In the genomic region with DNA sequence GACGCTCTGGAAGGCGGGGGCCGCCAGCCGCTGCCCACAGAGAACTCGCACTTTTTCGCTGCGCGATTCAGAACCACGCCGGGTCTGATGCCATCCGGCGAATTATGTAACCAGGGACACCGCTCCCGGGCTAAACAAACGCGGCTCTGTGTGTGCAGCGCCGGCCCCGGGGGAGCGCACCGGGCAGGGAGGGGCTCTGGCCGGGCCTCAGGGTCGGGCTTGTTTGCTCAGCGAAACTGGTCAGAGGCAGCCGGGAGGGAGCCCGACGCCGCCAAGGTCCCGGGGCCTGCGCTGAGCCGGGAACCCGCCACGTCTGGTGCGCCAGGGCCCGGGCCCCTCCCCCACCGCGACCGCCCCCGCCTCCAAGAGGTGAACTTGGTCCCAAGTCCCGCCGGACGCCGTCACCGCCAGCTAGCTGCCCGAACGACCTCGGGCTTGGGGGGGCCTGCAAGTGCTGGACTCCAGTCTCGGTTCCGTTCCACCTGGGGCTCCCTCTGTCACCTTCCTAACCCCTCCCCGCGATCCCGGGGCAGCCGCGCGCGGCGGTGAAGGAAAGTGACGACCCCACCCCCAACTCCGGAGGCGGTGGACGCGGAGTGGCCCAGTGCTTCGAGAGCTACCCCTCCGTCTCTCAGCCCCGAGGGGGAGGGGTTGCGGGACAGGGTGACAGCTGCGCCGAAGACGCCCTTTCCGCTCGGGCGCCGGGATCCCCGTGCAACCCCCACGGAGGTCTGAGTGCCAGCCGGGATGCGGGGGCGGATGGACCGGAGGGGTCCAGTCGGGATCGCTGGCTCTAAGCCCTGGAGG, we compare ENCODE assay signal across 8 cellular contexts. TPM values are rescaled to one million over a fixed set of nuclear protein-coding genes. Genes with fewer than 3 reads are reported as not detected.
A peak's percentile ranks its signal among the peaks of the same experiment; 100 is the strongest.
DNase-seq lines count a peak whose midpoint lies in the region; ATAC-seq and TF ChIP-seq lines count a peak whose summit lies in the region.

No MANE protein-coding gene starts in this region.

- H3K4me1 ChIP-seq in Karpas-422 (ENCODE audit: low read length), result peaks cover 35% of the 10 kb centered on the region

- peak overlapping the region; percentile 82 for H3K27ac Mint-ChIP-seq in activated CD4-positive, alpha-beta T cell treated with anti-CD3 and anti-CD28 coated beads for 36 hours

- H3K36me3 ChIP-seq in Karpas-422 (ENCODE audit: insufficient read depth, low read length), result no peaks in the 10 kb centered on the region

- H3K4me1 Mint-ChIP-seq in activated CD4-positive, alpha-beta T cell treated with anti-CD3 and anti-CD28 coated beads for 36 hours, result peaks cover 45% of the 10 kb centered on the region

- no peaks in the 10 kb centered on the region for H3K27me3 ChIP-seq in Karpas-422 (ENCODE audit: low read length)

- no peaks in the 10 kb centered on the region for H3K9me3 Mint-ChIP-seq in activated CD4-positive, alpha-beta T cell treated with anti-CD3 and anti-CD28 coated beads for 36 hours (ENCODE audit: low read depth)

- H3K27ac ChIP-seq in Karpas-422 (ENCODE audit: low read length), result no peak overlapping the region

- H3K27me3 Mint-ChIP-seq in activated CD4-positive, alpha-beta T cell treated with anti-CD3 and anti-CD28 coated beads for 36 hours, result no peaks in the 10 kb centered on the region

- H3K9me2 ChIP-seq in Karpas-422 (replicated peaks; ENCODE audit: insufficient read depth, low read length), result no peaks in the 10 kb centered on the region

- H4K20me1 ChIP-seq in Karpas-422 (ENCODE audit: insufficient read depth, low read depth, low read length), result peaks cover 21% of the 10 kb centered on the region; the same call in 1 of the 2 replicates

- POLR2A ChIA-PET in activated CD4-positive, alpha-beta T cell treated with anti-CD3 and anti-CD28 coated beads for 36 hours (lab: Charles Lee), result interaction anchor here (0.8 to 1.8 kb wide), 3 partner anchors 9 to 53 kb away, joined by 3 to 7 read pairs (median 4); no protein-coding TSS in a partner anchor

- ATAC-seq in GM21737 (IDR thresholded peaks at IDR 0.05; ENCODE audit: unreplicated experiment), result peak; percentile 35
- ATAC-seq in activated CD4-positive, alpha-beta T cell treated with anti-CD3 and anti-CD28 coated beads for 36 hours, result peak; percentile 24
- peak; percentile 41 for ATAC-seq in left colon

- H2AFZ ChIP-seq in Karpas-422 (ENCODE audit: low read length), result peak overlapping the region; percentile 94

- peak overlapping the region; percentile 98 for H3K4me2 ChIP-seq in Karpas-422 (ENCODE audit: low read depth, low read length, poor library complexity, severe bottlenecking)

- CTCF ChIA-PET in activated CD4-positive, alpha-beta T cell treated with anti-CD3 and anti-CD28 coated beads for 36 hours (lab: Charles Lee), result interaction anchor here (0.6 to 4.9 kb wide), 5 partner anchors 11 to 632 kb away, joined by 3 to 62 read pairs (median 4); no protein-coding TSS in a partner anchor

- intact Hi-C loops in activated CD4-positive, alpha-beta T cell treated with anti-CD3 and anti-CD28 coated beads for 36 hours (cut with DNase I, micrococcal nuclease), result loop anchor here (1.0 to 5.0 kb wide), 11 partner anchors 19 to 1751 kb away; a partner anchor contains a TSS
- intact Hi-C loops in left colon (cut with DNase I, micrococcal nuclease), result no loop called here

- no peaks in the 10 kb centered on the region for H3K36me3 Mint-ChIP-seq in activated CD4-positive, alpha-beta T cell treated with anti-CD3 and anti-CD28 coated beads for 36 hours (ENCODE audit: low read depth)

- H3K79me2 ChIP-seq in Karpas-422 (ENCODE audit: low read length), result no peaks in the 10 kb centered on the region

- no peaks in the 10 kb centered on the region for H3K9me3 ChIP-seq in Karpas-422 (ENCODE audit: low read length)

- H3K4me3 Mint-ChIP-seq in activated CD4-positive, alpha-beta T cell treated with anti-CD3 and anti-CD28 coated beads for 36 hours, result peak overlapping the region; percentile 78

- peak; percentile 54 for DNase-seq in EL
- DNase-seq in Karpas-422, result peak; percentile 68
- peak; percentile 83 for DNase-seq in activated CD4-positive, alpha-beta T cell treated with anti-CD3 and anti-CD28 coated beads for 36 hours
- DNase-seq in choroid plexus epithelial cell (ENCODE audit: low read depth), result peak; percentile 41
- peak; percentile 75 to 85 for DNase-seq in left colon
- DNase-seq in stimulated activated CD4-positive, alpha-beta T cell treated with anti-CD3 and anti-CD28 coated beads, Interleukin-2, amount 100 ng/mL, for 4 hours (ENCODE audit: low read depth), result peak; percentile 41
- no peak for DNase-seq in NCI-H187 treated with DMSO at 0.1 percent for 48 hours (lab: John Stamatoyannopoulos, UW)

- H3K4me3 ChIP-seq in Karpas-422 (ENCODE audit: low read length), result peak overlapping the region; percentile 96
- H3K4me3 ChIP-seq in choroid plexus epithelial cell (ENCODE audit: low read depth, low read length), result peak overlapping the region; percentile 99

- no peak for TF ChIP-seq CTCF in choroid plexus epithelial cell (conservative IDR thresholded peaks at IDR 0.05; ENCODE audit: low read depth, low read length)

- H3K9ac ChIP-seq in Karpas-422 (ENCODE audit: low read length), result peak overlapping the region; percentile 84

RNA-seq across cellular contexts. Expression of a gene that starts 0.8 kb away (rescaled TPM):
- total RNA-seq in Karpas-422 (2014; rRNA removed; shearing (Covaris generic); ENCODE audit: low replicate concordance), result 10.9 and 14.2 TPM in 2 replicates
- 10 to 100 TPM; 80.9 to 85.4 TPM for total RNA-seq in activated CD4-positive, alpha-beta T cell treated with anti-CD3 and anti-CD28 coated beads for 36 hours
- 100 to 1,000 TPM; 152 to 254 TPM for total RNA-seq in left colon

RNA-seq across cellular contexts. Expression of a gene that starts 27.1 kb away (rescaled TPM):
- total RNA-seq in Karpas-422 (2014; rRNA removed; shearing (Covaris generic); ENCODE audit: low replicate concordance), result 1.7 TPM in 1 of 2 replicates, not detected in the other
- total RNA-seq in activated CD4-positive, alpha-beta T cell treated with anti-CD3 and anti-CD28 coated beads for 36 hours, result under 1 TPM; 0.53 to 0.75 TPM
- total RNA-seq in left colon, result 1 to 10 TPM; 7.5 to 7.7 TPM

Comparison
In these comparisons a context has a peak if more than half of its experiments do, and no peak if none do; other contexts are left out.
1. intact Hi-C loops: an anchor here in activated CD4-positive, alpha-beta T cell treated with anti-CD3 and anti-CD28 coated beads for 36 hours (1.0 to 5.0 kb wide); none called in left colon.